In genomic region chr1:89822999-89823628, GRCh38 we compare ENCODE assay signal across 10 cellular contexts. TPM values are rescaled to one million over a fixed set of nuclear protein-coding genes. Genes with fewer than 3 reads are reported as not detected.
A peak's percentile ranks its signal among the peaks of the same experiment; 100 is the strongest.
DNase-seq lines count a peak whose midpoint lies in the region; ATAC-seq and TF ChIP-seq lines count a peak whose summit lies in the region.
"Had no signal": no experiment of that assay in that cellular context is flagged by ENCODE, and none has a peak within 500 bp of the region (broad histone marks: within the 10 kb centered on the region; RNA-seq: fewer than 3 reads in every experiment).

No MANE protein-coding gene starts in this region.

- no peak overlapping the region for H3K4me3 ChIP-seq in stomach

- H3K27ac ChIP-seq in stomach, result no peak overlapping the region

- peak; percentile 57 for ATAC-seq in Right ventricle myocardium superior (ENCODE audit: poor library complexity)
- no peak for ATAC-seq in stimulated activated naive CD8-positive, alpha-beta T cell treated with anti-CD3 and anti-CD28 coated beads, Interleukin-15, amount 100 ng/mL, for 72 hours

- H3K9me3 ChIP-seq in stomach, result no peaks in the 10 kb centered on the region

- H3K27me3 Mint-ChIP-seq in stimulated activated naive CD8-positive, alpha-beta T cell treated with anti-CD3 and anti-CD28 coated beads, Interleukin-15, amount 100 ng/mL, for 72 hours, result no peaks in the 10 kb centered on the region

- H3K4me3 Mint-ChIP-seq in stimulated activated naive CD8-positive, alpha-beta T cell treated with anti-CD3 and anti-CD28 coated beads, Interleukin-15, amount 100 ng/mL, for 72 hours, result peak overlapping the region; percentile 92 to 96

- no peak for TF ChIP-seq EP300 in stomach (IDR thresholded peaks at IDR 0.05)

- H3K4me1 ChIP-seq in stomach, result peaks cover 0 to 40% (median 25%) of the 10 kb centered on the region in 4 donors

- H3K36me3 ChIP-seq in stomach, result no peaks in the 10 kb centered on the region

- no peak for TF ChIP-seq POLR2A in stomach (IDR thresholded peaks at IDR 0.05)

- peaks cover 61% of the 10 kb centered on the region for H3K4me1 Mint-ChIP-seq in stimulated activated naive CD8-positive, alpha-beta T cell treated with anti-CD3 and anti-CD28 coated beads, Interleukin-15, amount 100 ng/mL, for 72 hours

- no peaks in the 10 kb centered on the region for H3K9me3 Mint-ChIP-seq in stimulated activated naive CD8-positive, alpha-beta T cell treated with anti-CD3 and anti-CD28 coated beads, Interleukin-15, amount 100 ng/mL, for 72 hours

- intact Hi-C loops in Right ventricle myocardium superior (cut with DNase I), result no loop called here
- intact Hi-C loops in cardiac septum (cut with DNase I), result no loop called here
- intact Hi-C loops in stomach (cut with DNase I; ENCODE audit: low total_unique reads), result no loop called here

- 52 to 62% (median 61%) methylated on average over 4 of the region's 4 CpGs for WGBS in stomach, 5 donors

- DNase-seq in Right ventricle myocardium superior (no peak), cardiac septum (ENCODE audit: low spot score) (no peak), OCI-M1 (lab: John Stamatoyannopoulos, UW) (peak; percentile 86), fibroblast of the conjunctiva (ENCODE audit: low read depth) (peak; percentile 47), stomach (no peak)
- no peak for DNase-seq in stimulated activated naive CD8-positive, alpha-beta T cell treated with anti-CD3 and anti-CD28 coated beads, Interleukin-15, amount 100 ng/mL, for 72 hours
- DNase-seq in stimulated activated CD4-positive, alpha-beta T cell treated with anti-CD3 and anti-CD28 coated beads, Interleukin-12 subunit alpha, Interleukin-12 subunit beta, amount 100 ng/mL, for 4 hours, result no peak
- DNase-seq in activated CD8-positive, alpha-beta memory T cell treated with anti-CD3 and anti-CD28 coated beads, Interleukin-2, amount 50 U/mL, for 4 hours, result no peak
- DNase-seq: activated gamma-delta T cell, NCI-H2081 had no signal

- TF ChIP-seq CTCF in stomach (IDR thresholded peaks at IDR 0.05), result no peak

- no peaks in the 10 kb centered on the region for H3K27me3 ChIP-seq in stomach

- H3K27ac Mint-ChIP-seq in stimulated activated naive CD8-positive, alpha-beta T cell treated with anti-CD3 and anti-CD28 coated beads, Interleukin-15, amount 100 ng/mL, for 72 hours, result peak overlapping the region; percentile 92

RNA-seq across cellular contexts. Expression of gene LRRC8D, which starts 2.3 kb away (rescaled TPM):
- total RNA-seq in Right ventricle myocardium superior (5.1 TPM), cardiac septum (3.4 TPM), stomach (10 to 100 TPM in 2 of 5 donors, 1 to 10 TPM in 2, under 1 TPM in 1; under 0.01 to 13.8 (median 10.0) TPM)
- polyA plus RNA-seq in stomach, result 1 to 10 TPM; 2.9 to 6.4 (median 3.7) TPM

Comparison
In these comparisons a context has a peak if more than half of its experiments do, and no peak if none do; other contexts are left out.
1. DNase-seq: peak in OCI-M1 (single experiment) and fibroblast of the conjunctiva (single experiment); none in Right ventricle myocardium superior (single experiment), cardiac septum (single experiment), stimulated activated naive CD8-positive, alpha-beta T cell treated with anti-CD3 and anti-CD28 coated beads, Interleukin-15, amount 100 ng/mL, for 72 hours (0 of 2), stimulated activated CD4-positive, alpha-beta T cell treated with anti-CD3 and anti-CD28 coated beads, Interleukin-12 subunit alpha, Interleukin-12 subunit beta, amount 100 ng/mL, for 4 hours (single experiment), stomach (single experiment) and activated CD8-positive, alpha-beta memory T cell treated with anti-CD3 and anti-CD28 coated beads, Interleukin-2, amount 50 U/mL, for 4 hours (single experiment).